In genomic region chr20:63407928-63408683, GRCh38 we compare ENCODE assay signal across 8 cellular contexts. TPM values are rescaled to one million over a fixed set of nuclear protein-coding genes. Genes with fewer than 3 reads are reported as not detected.
"Had no signal": no experiment of that assay in that cellular context is flagged by ENCODE, and none has a peak within 500 bp of the region (broad histone marks: within the 10 kb centered on the region; RNA-seq: fewer than 3 reads in every experiment).

No MANE protein-coding gene starts in this region.

- H3K36me3 Mint-ChIP-seq: IgD-negative memory B cell had no signal

- H3K27ac ChIP-seq: GM23248 had no signal

- FAIRE-seq: H54 had no signal

- H3K4me3 Mint-ChIP-seq: H9, IgD-negative memory B cell had no signal

- H3K27ac Mint-ChIP-seq: H9 had no signal

- H3K9me3 Mint-ChIP-seq: H9 had no signal

- DNase-seq: GM23248, GOT3, H9, HCEC 1CT, KBM-7 had no signal

- H3K9ac ChIP-seq: GM23248 had no signal

- H2AFZ ChIP-seq: GM23248 had no signal

- H3K4me3 ChIP-seq: GM23248 had no signal

RNA-seq across cellular contexts. Expression of gene CHRNA4, which starts 47.0 kb away (rescaled TPM):
- total RNA-seq: GM23248, HT-29 had no signal
- polyA plus RNA-seq: GM23248, IgD-negative memory B cell had no signal
